Comparison of ENCODE assay signal across 18 cellular contexts in genomic region chr13:22047785-22048104, GRCh38.
DNase-seq lines count a peak whose midpoint lies in the region; ATAC-seq and TF ChIP-seq lines count a peak whose summit lies in the region.
"Had no signal": no experiment of that assay in that cellular context is flagged by ENCODE, and none has a peak within 500 bp of the region (broad histone marks: within the 10 kb centered on the region; RNA-seq: fewer than 3 reads in every experiment).

No MANE protein-coding gene starts in this region.

- no peaks in the 10 kb centered on the region for H3K36me3 ChIP-seq in HCT116 (ENCODE audit: control insufficient read depth in 1 of 2, insufficient read depth in 2 of 2, low read length in 2 of 2)
- no peaks in the 10 kb centered on the region for H3K36me3 ChIP-seq in esophagus muscularis mucosa
- H3K36me3 ChIP-seq in smooth muscle cell (ENCODE audit: low read depth), result no peaks in the 10 kb centered on the region
- H3K36me3 ChIP-seq: BLaER1 treated with 17β-estradiol and CSF1 and Interleukin-3, amounts not matched to agents 10 nM and 100 nM had no signal

- no peaks in the 10 kb centered on the region for H3K27me3 Mint-ChIP-seq in activated CD4-positive, alpha-beta T cell treated with anti-CD3 and anti-CD28 coated beads, Interleukin-2, amount 10 ng/mL, durations not matched to agents 24 days and 14 days
- H3K27me3 Mint-ChIP-seq: B cell; CD4-positive, alpha-beta T cell had no signal

- DNase-seq in activated CD4-positive, alpha-beta T cell treated with anti-CD3 and anti-CD28 coated beads, Interleukin-2, amount 10 ng/mL, durations not matched to agents 24 days and 14 days, result peak; percentile 39
- no peak for DNase-seq in activated CD4-positive, alpha-beta T cell treated with anti-CD3 and anti-CD28 coated beads, Interleukin-2, amount 50 U/mL, for 1 hour
- no peak for DNase-seq in HCT116 (ENCODE audit: low read depth, low spot score)
- peak; percentile 64 for DNase-seq in esophagus muscularis mucosa (ENCODE audit: extremely low spot score)
- DNase-seq in smooth muscle cell (lab: John Stamatoyannopoulos, UW; ENCODE audit: unreplicated experiment), result no peak
- DNase-seq in iPS-NIHi7 (ENCODE audit: extremely low spot score), result no peak
- no peak for DNase-seq in stimulated activated CD4-positive, alpha-beta T cell treated with anti-CD3 and anti-CD28 coated beads, Interleukin-4, amount 100 ng/mL, for 4 hours
- DNase-seq: AML-193; Caco-2; Calu3; CD4-positive, alpha-beta T cell; CD8-positive, alpha-beta T cell; GF-D8 had no signal

- BruUV-seq in HCT116 (replicated peaks; lab: Mats Ljungman, UMichigan), result no TSS peak

- TF ChIP-seq EP300 in esophagus muscularis mucosa (IDR thresholded peaks at IDR 0.05), result no peak

- H3K27ac Mint-ChIP-seq in activated CD4-positive, alpha-beta T cell treated with anti-CD3 and anti-CD28 coated beads, Interleukin-2, amount 10 ng/mL, durations not matched to agents 24 days and 14 days, result no peak overlapping the region
- H3K27ac Mint-ChIP-seq: B cell; CD4-positive, alpha-beta T cell; CD8-positive, alpha-beta T cell had no signal

- H3K27ac ChIP-seq in HCT116 (ENCODE audit: low read depth, low read length), result no peak overlapping the region
- no peak overlapping the region for H3K27ac ChIP-seq in esophagus muscularis mucosa (replicated peaks in 1 of 4)
- peak overlapping the region; percentile 8 for H3K27ac ChIP-seq in smooth muscle cell (ENCODE audit: low read depth)
- H3K27ac ChIP-seq: 22Rv1; A549; BLaER1 treated with 17β-estradiol and CSF1 and Interleukin-3, amounts not matched to agents 10 nM and 100 nM; C4-2B had no signal

- no peak; the same call in 1 of the 2 replicates for ATAC-seq in HCT116
- ATAC-seq: A549; CD8-positive, alpha-beta T cell had no signal

- no peak for TF ChIP-seq POLR2A in HCT116 (IDR thresholded peaks at IDR 0.05; ENCODE audit: borderline replicate concordance, extremely low read depth, insufficient read depth, insufficient read length)
- TF ChIP-seq POLR2A in esophagus muscularis mucosa (IDR thresholded peaks at IDR 0.05; ENCODE audit: low read depth), result no peak

- H2AFZ ChIP-seq in HCT116 (ENCODE audit: low read depth, low read length, poor library complexity, severe bottlenecking), result no peak overlapping the region
- H2AFZ ChIP-seq in smooth muscle cell (ENCODE audit: low read depth), result no peak overlapping the region

- peak overlapping the region; percentile 28; the same call in 1 of the 2 replicates for H3K4me2 ChIP-seq in HCT116 (ENCODE audit: low read length)
- H3K4me2 ChIP-seq in smooth muscle cell, result no peak overlapping the region
- H3K4me2 ChIP-seq: A549; BLaER1 treated with 17β-estradiol and CSF1 and Interleukin-3, amounts not matched to agents 10 nM and 100 nM had no signal

- H3K4me3 ChIP-seq in HCT116 (replicated peaks in 1 of 2; ENCODE audit: low read depth in 1 of 2, low read length in 2 of 2), result no peak overlapping the region
- H3K4me3 ChIP-seq in esophagus muscularis mucosa, result no peak overlapping the region
- H3K4me3 ChIP-seq in smooth muscle cell, result no peak overlapping the region
- H3K4me3 ChIP-seq: A549; BLaER1 treated with 17β-estradiol and CSF1 and Interleukin-3, amounts not matched to agents 10 nM and 100 nM had no signal

- H3K4me1 ChIP-seq in HCT116 (ENCODE audit: control insufficient read depth in 1 of 2, insufficient read depth in 2 of 2, low read length in 2 of 2), result peaks cover 0 to 15% of the 10 kb centered on the region in 2 experiments; a peak in 2 of 4 replicates
- H3K4me1 ChIP-seq in esophagus muscularis mucosa, result no peaks in the 10 kb centered on the region
- H3K4me1 ChIP-seq in smooth muscle cell (ENCODE audit: low read depth), result no peaks in the 10 kb centered on the region
- H3K4me1 ChIP-seq: A549 had no signal

- CTCF ChIA-PET in HCT116 (lab: Charles Lee), result no interaction called here

- H3K27me3 ChIP-seq in HCT116 (ENCODE audit: insufficient read depth, low read length) (no peaks in the 10 kb centered on the region), esophagus muscularis mucosa (no peaks in the 10 kb centered on the region), smooth muscle cell (ENCODE audit: low read depth) (no peaks in the 10 kb centered on the region)
- H3K27me3 ChIP-seq: BLaER1 treated with 17β-estradiol and CSF1 and Interleukin-3, amounts not matched to agents 10 nM and 100 nM had no signal

- TF ChIP-seq RAD21 in HCT116 (IDR thresholded peaks at IDR 0.05; ENCODE audit: low read depth), result no peak

- no peaks in the 10 kb centered on the region for H3K9me2 ChIP-seq in HCT116 (ENCODE audit: insufficient read depth)

- WGBS in esophagus muscularis mucosa, result 85% methylated on average over 6 of the region's 6 CpGs
- 65% methylated on average over 6 of the region's 6 CpGs for WGBS in smooth muscle cell (ENCODE audit: low lambda C conversion rate)

- H3K36me3 Mint-ChIP-seq in activated CD4-positive, alpha-beta T cell treated with anti-CD3 and anti-CD28 coated beads, Interleukin-2, amount 10 ng/mL, durations not matched to agents 24 days and 14 days (ENCODE audit: low read depth), result peaks cover 2% of the 10 kb centered on the region
- H3K36me3 Mint-ChIP-seq: CD8-positive, alpha-beta T cell had no signal

- H4K20me1 ChIP-seq in HCT116 (ENCODE audit: insufficient read depth), result no peaks in the 10 kb centered on the region
- no peaks in the 10 kb centered on the region for H4K20me1 ChIP-seq in smooth muscle cell (ENCODE audit: low read depth)
- H4K20me1 ChIP-seq: BLaER1 treated with 17β-estradiol and CSF1 and Interleukin-3, amounts not matched to agents 10 nM and 100 nM had no signal

- no peak overlapping the region for H3K4me3 Mint-ChIP-seq in activated CD4-positive, alpha-beta T cell treated with anti-CD3 and anti-CD28 coated beads, Interleukin-2, amount 10 ng/mL, durations not matched to agents 24 days and 14 days
- H3K4me3 Mint-ChIP-seq: B cell; CD4-positive, alpha-beta T cell; CD8-positive, alpha-beta T cell had no signal

- peaks cover 3% of the 10 kb centered on the region for H3K9me3 Mint-ChIP-seq in activated CD4-positive, alpha-beta T cell treated with anti-CD3 and anti-CD28 coated beads, Interleukin-2, amount 10 ng/mL, durations not matched to agents 24 days and 14 days
- H3K9me3 Mint-ChIP-seq: CD4-positive, alpha-beta T cell; CD8-positive, alpha-beta T cell had no signal

- RAD21 ChIA-PET in HCT116 (lab: Charles Lee; ENCODE audit: low non-redundant PET in 1 of 2, low total read pairs in 2 of 2, uncharacterized antibody in 2 of 2, unreplicated experiment in 2 of 2), result no interaction called here

- peaks cover 20% of the 10 kb centered on the region for H3K4me1 Mint-ChIP-seq in activated CD4-positive, alpha-beta T cell treated with anti-CD3 and anti-CD28 coated beads, Interleukin-2, amount 10 ng/mL, durations not matched to agents 24 days and 14 days

- H3K79me2 ChIP-seq in HCT116 (ENCODE audit: insufficient read depth, low read length) (no peaks in the 10 kb centered on the region), smooth muscle cell (ENCODE audit: low read depth) (no peaks in the 10 kb centered on the region)

- POLR2A ChIA-PET in HCT116 (lab: Charles Lee), result no interaction called here

- intact Hi-C loops in activated CD4-positive, alpha-beta T cell treated with anti-CD3 and anti-CD28 coated beads, Interleukin-2, amount 10 ng/mL, durations not matched to agents 24 days and 14 days (cut with micrococcal nuclease), result no loop called here
- intact Hi-C loops in HCT116 (cut with micrococcal nuclease) (no loop called here), esophagus muscularis mucosa (cut with DNase I) (no loop called here)

- no peaks in the 10 kb centered on the region for H3F3A ChIP-seq in smooth muscle cell (ENCODE audit: low read depth)

- H3K9me3 ChIP-seq in HCT116 (ENCODE audit: control insufficient read depth in 1 of 2, insufficient read depth in 1 of 2, low read depth in 1 of 2, low read length in 2 of 2) (no peaks in the 10 kb centered on the region), esophagus muscularis mucosa (no peaks in the 10 kb centered on the region), smooth muscle cell (replicated peaks; ENCODE audit: low read depth) (no peaks in the 10 kb centered on the region)
- H3K9me3 ChIP-seq: A549, Caco-2 had no signal

- TF ChIP-seq CTCF in HCT116 (IDR thresholded peaks at IDR 0.05 in 2 of 3, conservative IDR thresholded peaks at IDR 0.05 in 1 of 3; ENCODE audit: borderline replicate concordance in 1 of 3, insufficient read depth in 1 of 3, low read depth in 2 of 3, low read length in 2 of 3) (no peak), esophagus muscularis mucosa (IDR thresholded peaks at IDR 0.05) (no peak), smooth muscle cell (IDR thresholded peaks at IDR 0.05; ENCODE audit: borderline replicate concordance, insufficient read depth, poor library complexity, severe bottlenecking) (no peak)

- H3K9ac ChIP-seq in HCT116 (ENCODE audit: low read length) (no peak overlapping the region), smooth muscle cell (ENCODE audit: low read depth) (no peak overlapping the region)
- H3K9ac ChIP-seq: BLaER1 treated with 17β-estradiol and CSF1 and Interleukin-3, amounts not matched to agents 10 nM and 100 nM had no signal

TF ChIP-seq in HCT116, 20 proteins besides CTCF, POLR2A, EP300 and RAD21:
- TF ChIP-seq TCF7L2 (IDR thresholded peaks at IDR 0.05; ENCODE audit: borderline replicate concordance, extremely low read depth, insufficient read depth, insufficient read length) (peak; percentile 70), FOSL1 (IDR thresholded peaks at IDR 0.05; ENCODE audit: low read depth) (no peak)

Comparison
In these comparisons a context has a peak if more than half of its experiments do, and no peak if none do; other contexts are left out.
1. DNase-seq: peak in activated CD4-positive, alpha-beta T cell treated with anti-CD3 and anti-CD28 coated beads, Interleukin-2, amount 10 ng/mL, durations not matched to agents 24 days and 14 days (single experiment) and esophagus muscularis mucosa (single experiment); none in activated CD4-positive, alpha-beta T cell treated with anti-CD3 and anti-CD28 coated beads, Interleukin-2, amount 50 U/mL, for 1 hour (single experiment), HCT116 (single experiment), smooth muscle cell (single experiment), iPS-NIHi7 (single experiment) and stimulated activated CD4-positive, alpha-beta T cell treated with anti-CD3 and anti-CD28 coated beads, Interleukin-4, amount 100 ng/mL, for 4 hours (0 of 2).